Comparison of ENCODE assay signal across 2 cellular contexts in genomic region chr12:2346405-2346804, GRCh38.
TF ChIP-seq lines count a peak whose summit lies in the region.

No MANE protein-coding gene starts in this region.

TF ChIP-seq in IMR-90, 13 proteins besides CTCF, POLR2A, EP300 and RAD21:
- TF ChIP-seq ELK1 (IDR thresholded peaks at IDR 0.05; ENCODE audit: borderline replicate concordance, low read depth, low read length) = no peak
- no peak for TF ChIP-seq RCOR1 (IDR thresholded peaks at IDR 0.05; ENCODE audit: insufficient replicate concordance, low read length)
- TF ChIP-seq BHLHE40 (IDR thresholded peaks at IDR 0.05; ENCODE audit: low read depth, low read length) = no peak
- no peak for TF ChIP-seq MAZ (IDR thresholded peaks at IDR 0.05; ENCODE audit: borderline replicate concordance, low read depth, low read length)
- no peak for TF ChIP-seq MXI1 (IDR thresholded peaks at IDR 0.05; ENCODE audit: borderline replicate concordance, low read depth, low read length)
- no peak for TF ChIP-seq CEBPB (IDR thresholded peaks at IDR 0.05; ENCODE audit: low read depth, low read length)
- TF ChIP-seq SMC3 (IDR thresholded peaks at IDR 0.05; ENCODE audit: low read depth, low read length) = no peak
- no peak for TF ChIP-seq RFX5 (IDR thresholded peaks at IDR 0.05; ENCODE audit: low read depth, low read length)
- no peak for TF ChIP-seq USF2 (IDR thresholded peaks at IDR 0.05; ENCODE audit: low read depth, low read length)
- TF ChIP-seq FOS (IDR thresholded peaks at IDR 0.05; ENCODE audit: low read depth, low read length) = no peak
- no peak for TF ChIP-seq CHD1 (IDR thresholded peaks at IDR 0.05; ENCODE audit: low read depth, low read length)
- no peak for TF ChIP-seq MAFK (IDR thresholded peaks at IDR 0.05; ENCODE audit: low read depth, low read length)
- no peak for TF ChIP-seq NFE2L2 (IDR thresholded peaks at IDR 0.05; ENCODE audit: low read depth, low read length)

TF ChIP-seq in H1, 55 proteins besides CTCF, POLR2A, EP300 and RAD21:
- no peak for TF ChIP-seq ATF3 (IDR thresholded peaks at IDR 0.05; ENCODE audit: insufficient read depth, low read depth, low read length)
- no peak for TF ChIP-seq NRF1 (IDR thresholded peaks at IDR 0.05; ENCODE audit: low read depth, low read length)
- no peak for TF ChIP-seq JUN (IDR thresholded peaks at IDR 0.05; ENCODE audit: low read depth, low read length)
- no peak for TF ChIP-seq E2F6 (IDR thresholded peaks at IDR 0.05)
- TF ChIP-seq HDAC6 (IDR thresholded peaks at IDR 0.05; ENCODE audit: low read depth, low read length) = no peak
